ENCODE assay signal across 11 cellular contexts in the genomic region with DNA sequence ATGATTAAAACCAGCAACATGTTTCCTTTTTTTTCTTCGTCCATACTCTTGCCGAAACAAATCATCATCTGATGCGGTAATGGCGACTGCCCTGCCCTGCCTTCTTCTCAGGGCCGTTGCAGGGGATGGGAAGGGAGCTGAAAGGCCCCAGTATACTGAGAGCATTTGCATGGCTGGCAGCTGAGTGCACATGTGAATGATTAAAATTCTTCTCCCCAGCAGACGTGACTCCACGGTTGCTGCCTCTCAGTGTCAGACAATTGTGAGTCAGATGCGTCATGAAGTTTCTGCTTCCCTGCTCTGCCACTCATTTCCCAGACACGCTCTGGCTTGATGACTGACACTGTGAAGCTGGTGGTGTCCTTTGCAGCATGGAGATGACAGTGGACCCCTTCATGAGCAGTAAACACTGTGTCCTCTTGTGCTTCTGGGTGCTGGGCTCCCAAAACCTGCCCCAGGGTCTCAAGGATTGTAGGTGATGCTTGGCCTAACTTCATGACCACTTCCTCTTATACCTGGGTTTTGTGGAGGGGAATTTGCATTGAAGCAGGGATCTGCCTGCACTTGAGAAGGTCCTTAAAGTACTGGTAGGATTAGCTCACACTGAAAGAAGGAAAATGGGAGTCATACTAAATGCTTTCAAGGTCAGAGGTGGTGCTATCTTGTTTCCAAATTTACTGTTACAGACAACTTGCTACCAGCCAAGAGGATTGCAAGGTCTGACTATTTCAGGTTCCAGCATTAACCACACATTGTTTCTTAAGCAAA.
DNase-seq lines count a peak whose midpoint lies in the region; ATAC-seq lines count a peak whose summit lies in the region.
"Had no signal": no experiment of that assay in that cellular context is flagged by ENCODE, and none has a peak within 500 bp of the region (broad histone marks: within the 10 kb centered on the region; RNA-seq: fewer than 3 reads in every experiment).

No MANE protein-coding gene starts in this region.

- H3K4me3 ChIP-seq in SJSA1 = no peak overlapping the region

- H3K36me3 ChIP-seq in SJSA1 = no peaks in the 10 kb centered on the region

- H3K9me3 ChIP-seq in SJSA1 (replicated peaks) = peaks cover 5% of the 10 kb centered on the region; the same call in 1 of the 2 replicates

- DNase-seq in ELR (ENCODE audit: low read depth) (peak; percentile 88), SJSA1 (ENCODE audit: low read depth in 1 of 2, low spot score in 2 of 2) (peak; percentile 75 to 82), left kidney (ENCODE audit: low read depth, low spot score) (peak; percentile 68), activated T-cell treated with anti-CD3 and anti-CD28 coated beads for 4 hours (no peak), NCI-H69 (lab: John Stamatoyannopoulos, UW) (no peak)
- DNase-seq: activated CD4-positive, alpha-beta memory T cell treated with anti-CD3 and anti-CD28 coated beads for 36 hours; MV-4-11; stimulated activated CD4-positive, alpha-beta T cell treated with anti-CD3 and anti-CD28 coated beads, Interleukin-12 subunit alpha, Interleukin-12 subunit beta, amount 100 ng/mL, for 4 hours had no signal

- H3K4me1 ChIP-seq in SJSA1 (replicated peaks) = peaks cover 28% of the 10 kb centered on the region

- H3K27me3 ChIP-seq in SJSA1 (replicated peaks) = no peaks in the 10 kb centered on the region

- ATAC-seq in HG02623 (IDR thresholded peaks at IDR 0.05; ENCODE audit: unreplicated experiment) (peak; percentile 48), GM19324 (IDR thresholded peaks at IDR 0.05; ENCODE audit: low FRiP score, unreplicated experiment) (no peak), HG03045 (IDR thresholded peaks at IDR 0.05; ENCODE audit: unreplicated experiment) (no peak)

- H3K27ac ChIP-seq in SJSA1 = peak overlapping the region; percentile 45

Comparison
In these comparisons a context has a peak if more than half of its experiments do, and no peak if none do; other contexts are left out.
1. DNase-seq: peak in ELR (single experiment), SJSA1 (2 of 2) and left kidney (single experiment); none in activated T-cell treated with anti-CD3 and anti-CD28 coated beads for 4 hours (single experiment) and NCI-H69 (single experiment).